ENCODE assay signal across 17 cellular contexts in the genomic region with DNA sequence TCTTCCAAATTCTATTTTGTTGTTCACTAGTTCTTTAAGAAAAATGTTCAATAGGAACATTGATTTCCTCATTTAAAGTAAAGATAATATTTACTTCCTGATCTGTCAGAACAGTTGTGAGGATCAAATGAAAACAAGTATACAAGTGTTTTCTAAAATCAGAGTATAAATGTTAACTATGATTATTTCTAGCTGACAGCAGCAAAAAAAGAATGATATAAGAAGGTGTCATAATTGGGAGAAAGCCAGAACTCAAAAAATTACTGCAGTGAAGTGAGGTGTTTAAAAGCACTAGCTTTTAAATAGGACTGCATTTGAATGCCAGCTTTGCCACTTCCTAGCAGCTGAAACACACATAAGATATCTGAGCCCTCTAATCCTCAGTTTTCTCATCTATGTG.
"Had no signal": no experiment of that assay in that cellular context is flagged by ENCODE, and none has a peak within 500 bp of the region (broad histone marks: within the 10 kb centered on the region; RNA-seq: fewer than 3 reads in every experiment).

No MANE protein-coding gene starts in this region.

- H3K4me3 Mint-ChIP-seq: naive thymus-derived CD4-positive, alpha-beta T cell; nephron progenitor cell; type B pancreatic cell had no signal

- H3K36me3 ChIP-seq: colonic mucosa, right atrium auricular region, suprapubic skin, thyroid gland, uterus had no signal

- ATAC-seq: foreskin keratinocyte; naive thymus-derived CD4-positive, alpha-beta T cell; stimulated activated naive CD8-positive, alpha-beta T cell treated with anti-CD3 and anti-CD28 coated beads, Interleukin-15, Interleukin-2, amounts not matched to agents 100 U/mL and 50 U/mL, for 24 hours had no signal

- H2AFZ ChIP-seq: hepatocyte had no signal

- H3K27me3 ChIP-seq: colonic mucosa, hepatocyte, right atrium auricular region, suprapubic skin, thyroid gland, uterus had no signal

- H3K4me2 ChIP-seq: hepatocyte had no signal

- H3K79me2 ChIP-seq: hepatocyte had no signal

- H3K4me1 Mint-ChIP-seq: nephron progenitor cell had no signal

- DNase-seq: colonic mucosa; dermis blood vessel endothelial cell; erythroblast; foreskin keratinocyte; head of caudate nucleus; naive thymus-derived CD4-positive, alpha-beta T cell; nephron progenitor cell; small intestine; stimulated activated CD4-positive, alpha-beta T cell treated with anti-CD3 and anti-CD28 coated beads, Interleukin-12 subunit alpha, Interleukin-12 subunit beta, amount 100 ng/mL, for 4 hours; stimulated activated naive CD8-positive, alpha-beta T cell treated with anti-CD3 and anti-CD28 coated beads, Interleukin-15, Interleukin-2, amounts not matched to agents 100 U/mL and 50 U/mL, for 24 hours; thyroid gland; uterus had no signal

- H3K27ac ChIP-seq: colonic mucosa, foreskin keratinocyte, hepatocyte, suprapubic skin, thyroid gland, uterus had no signal

- H3K27me3 Mint-ChIP-seq: type B pancreatic cell had no signal

- H3K9me3 Mint-ChIP-seq: nephron progenitor cell had no signal

- H3K4me3 ChIP-seq: colonic mucosa, hepatocyte, right atrium auricular region, suprapubic skin, thyroid gland, uterus had no signal

- H3K4me1 ChIP-seq: colonic mucosa, foreskin keratinocyte, right atrium auricular region, suprapubic skin, uterus had no signal

- H3K9me3 ChIP-seq: colonic mucosa, right atrium auricular region, suprapubic skin, thyroid gland, uterus had no signal

- H3K36me3 Mint-ChIP-seq: type B pancreatic cell had no signal

- H3K27ac Mint-ChIP-seq: nephron progenitor cell, type B pancreatic cell had no signal

- FAIRE-seq: endothelial cell of umbilical vein, small intestine had no signal
